ENCODE assay signal across 12 cellular contexts in genomic region chr5:126597156-126597555, GRCh38. TPM values are rescaled to one million over a fixed set of nuclear protein-coding genes. Genes with fewer than 3 reads are reported as not detected.
A peak's percentile ranks its signal among the peaks of the same experiment; 100 is the strongest.
DNase-seq lines count a peak whose midpoint lies in the region; ATAC-seq and TF ChIP-seq lines count a peak whose summit lies in the region.
"Had no signal": no experiment of that assay in that cellular context is flagged by ENCODE, and none has a peak within 500 bp of the region (broad histone marks: within the 10 kb centered on the region; RNA-seq: fewer than 3 reads in every experiment).

No MANE protein-coding gene starts in this region.

- H3K4me1 Mint-ChIP-seq in brain: peaks cover 53% of the 10 kb centered on the region

- peak; percentile 19 for DNase-seq in A673 (ENCODE audit: low spot score)
- DNase-seq in HT1080 (ENCODE audit: low read depth): peak; percentile 67
- peak; percentile 27 for DNase-seq in glomerular visceral epithelial cell (ENCODE audit: extremely low spot score)
- no peak for DNase-seq in mucosa of descending colon
- DNase-seq in cerebellum (ENCODE audit: low spot score): no peak
- DNase-seq in NCI-H1930 (lab: John Stamatoyannopoulos, UW): no peak
- DNase-seq in activated CD4-positive, alpha-beta T cell treated with anti-CD3 and anti-CD28 coated beads, Interleukin-2, amount 50 U/mL, for 1 hour: no peak
- DNase-seq: immature natural killer cell; naive thymus-derived CD8-positive, alpha-beta T cell; OCI-M1; stimulated activated CD8-positive, alpha-beta memory T cell treated with anti-CD3 and anti-CD28 coated beads, Interleukin-4, amount 100 ng/mL, for 48 hours had no signal

- no peaks in the 10 kb centered on the region for H3K27me3 ChIP-seq in A673 (replicated peaks; ENCODE audit: insufficient read depth, low read depth, low read length, poor library complexity)

- TF ChIP-seq CTCF in A673 (conservative IDR thresholded peaks at IDR 0.05; ENCODE audit: low read depth, low read length) (no peak), brain (conservative IDR thresholded peaks at IDR 0.05) (no peak), mucosa of descending colon (IDR thresholded peaks at IDR 0.05) (no peak)

- peaks cover 0 to 9% (median 2%) of the 10 kb centered on the region in 5 experiments for H3K9me3 Mint-ChIP-seq in brain
- H3K9me3 Mint-ChIP-seq: immature natural killer cell; naive thymus-derived CD8-positive, alpha-beta T cell had no signal

- H3K4me1 ChIP-seq in A673 (ENCODE audit: insufficient read depth, low read length, poor library complexity, severe bottlenecking) (peaks cover 7% of the 10 kb centered on the region), mucosa of descending colon (ENCODE audit: low read depth) (peaks cover 38% of the 10 kb centered on the region)

- H3K36me3 Mint-ChIP-seq in brain: peaks cover 15% of the 10 kb centered on the region
- H3K36me3 Mint-ChIP-seq: immature natural killer cell; naive thymus-derived CD8-positive, alpha-beta T cell had no signal

- H3K27ac ChIP-seq in A673 (ENCODE audit: low read depth, low read length, poor library complexity, severe bottlenecking): no peak overlapping the region

- H3K4me3 ChIP-seq in A673 (ENCODE audit: low read depth, low read length, poor library complexity, severe bottlenecking): no peak overlapping the region
- no peak overlapping the region for H3K4me3 ChIP-seq in mucosa of descending colon

- H3K4me3 Mint-ChIP-seq in brain: peak overlapping the region; percentile 23 to 74 (median 35)

- POLR2A ChIA-PET in A673 (lab: Charles Lee; ENCODE audit: low non-redundant PET): no interaction called here

- no peak for ATAC-seq in mucosa of descending colon
- ATAC-seq: naive thymus-derived CD8-positive, alpha-beta T cell had no signal

- H3K9me3 ChIP-seq in A673 (ENCODE audit: low read depth, low read length, poor library complexity, severe bottlenecking): no peaks in the 10 kb centered on the region
- no peaks in the 10 kb centered on the region for H3K9me3 ChIP-seq in mucosa of descending colon

- no TSS peak for BruUV-seq in A673 (replicated peaks; lab: Mats Ljungman, UMichigan)

- peaks cover 13% of the 10 kb centered on the region for H3K27me3 Mint-ChIP-seq in brain

- H3K36me3 ChIP-seq in A673 (ENCODE audit: insufficient read depth, low read length, poor library complexity, severe bottlenecking) (peaks cover 5% of the 10 kb centered on the region), mucosa of descending colon (ENCODE audit: low read depth) (no peaks in the 10 kb centered on the region)

- intact Hi-C loops in A673 (cut with micrococcal nuclease; ENCODE audit: unreplicated experiment): loop anchor here (5.0 kb wide), 2 partner anchors 55 to 245 kb away; no protein-coding TSS in a partner anchor
- intact Hi-C loops in mucosa of descending colon (cut with DNase I, micrococcal nuclease): no loop called here

- CTCF ChIA-PET in A673 (lab: Charles Lee): no interaction called here

- H3K27ac Mint-ChIP-seq in brain: peak overlapping the region in 1 of 5 experiments; percentile 50
- H3K27ac Mint-ChIP-seq: immature natural killer cell had no signal

RNA-seq across cellular contexts. Expression of gene ALDH7A1, which starts 2.1 kb away (rescaled TPM):
- total RNA-seq in A673 (2021) (95.2 and 112 TPM in 2 replicates), mucosa of descending colon (10 to 100 TPM; 39.4 to 46.1 (median 41.6) TPM), cerebellum (60.0 TPM)
- 25.0 and 46.2 TPM in 2 replicates for total RNA-seq in HT1080 (2014; rRNA removed; shearing (Covaris generic))
- polyA plus RNA-seq in HT1080 (2015; cell fraction: cytosol; rRNA removed): 68.4 and 73.3 TPM in 2 replicates
- polyA plus RNA-seq in HT1080 (2015; cell fraction: nucleus; rRNA removed): 99.2 and 112 TPM in 2 replicates
- polyA plus RNA-seq in brain (ENCODE audit: insufficient read depth, low read depth, low replicate concordance): 57.0 TPM

RNA-seq across cellular contexts. Expression of gene PHAX, which starts 3.6 kb away (rescaled TPM):
- total RNA-seq in A673 (2021) (71.3 and 73.1 TPM in 2 replicates), mucosa of descending colon (10 to 100 TPM; 30.8 to 43.3 (median 34.0) TPM), cerebellum (62.4 TPM)
- total RNA-seq in HT1080 (2014; rRNA removed; shearing (Covaris generic)): 52.8 and 60.4 TPM in 2 replicates
- 45.5 and 54.4 TPM in 2 replicates for polyA plus RNA-seq in HT1080 (2015; cell fraction: cytosol; rRNA removed)
- polyA plus RNA-seq in HT1080 (2015; cell fraction: nucleus; rRNA removed): 30.8 and 33.6 TPM in 2 replicates
- 22.0 TPM for polyA plus RNA-seq in brain (ENCODE audit: insufficient read depth, low read depth, low replicate concordance)

Comparison
In these comparisons a context has a peak if more than half of its experiments do, and no peak if none do; other contexts are left out.
1. DNase-seq: peak in A673 (single experiment), HT1080 (single experiment) and glomerular visceral epithelial cell (single experiment); none in mucosa of descending colon (0 of 3), cerebellum (single experiment), NCI-H1930 (0 of 2) and activated CD4-positive, alpha-beta T cell treated with anti-CD3 and anti-CD28 coated beads, Interleukin-2, amount 50 U/mL, for 1 hour (single experiment).